ENCODE assay signal across 26 cellular contexts in the genomic region with DNA sequence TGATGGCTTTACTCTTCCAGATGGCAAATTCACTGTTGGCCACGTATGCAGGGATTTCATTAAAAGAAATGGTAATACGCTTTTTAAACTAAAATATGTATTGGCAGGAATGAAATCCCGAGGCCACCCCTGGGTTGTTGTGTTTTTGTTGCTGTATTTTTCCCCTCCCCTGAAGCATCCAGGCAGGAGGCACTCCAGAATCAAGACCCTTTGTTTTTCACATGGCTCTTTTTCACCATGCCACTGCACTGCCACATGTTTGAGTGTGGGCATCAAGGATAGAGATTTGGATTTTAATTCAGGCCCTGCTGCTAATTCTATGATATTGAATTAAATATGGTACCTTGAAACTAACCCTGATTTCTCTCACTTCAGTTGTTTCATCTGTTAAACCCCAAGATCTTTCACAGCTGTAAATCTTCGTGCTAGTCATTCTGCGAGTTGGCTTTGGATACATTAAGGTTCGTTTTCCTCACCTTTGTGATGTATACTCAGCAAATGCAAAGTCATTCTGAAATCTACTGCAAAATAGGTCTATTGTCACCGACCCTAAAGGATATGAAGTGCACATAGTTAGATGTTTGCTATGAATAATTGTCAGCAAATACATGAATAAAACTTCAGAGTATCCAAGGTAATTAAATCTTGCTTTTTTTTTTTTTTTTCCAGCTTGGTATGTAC.
A peak's percentile ranks its signal among the peaks of the same experiment; 100 is the strongest.
DNase-seq lines count a peak whose midpoint lies in the region; ATAC-seq lines count a peak whose summit lies in the region.
"Had no signal": no experiment of that assay in that cellular context is flagged by ENCODE, and none has a peak within 500 bp of the region (broad histone marks: within the 10 kb centered on the region; RNA-seq: fewer than 3 reads in every experiment).

No MANE protein-coding gene starts in this region.

- POLR2A ChIA-PET in activated CD4-positive, alpha-beta T cell treated with anti-CD3 and anti-CD28 coated beads, Interleukin-2, amount 10 ng/mL, durations not matched to agents 7 days and 5 days (lab: Charles Lee): no interaction called here

- H3K4me3 Mint-ChIP-seq in activated CD4-positive, alpha-beta T cell treated with anti-CD3 and anti-CD28 coated beads, Interleukin-2, amount 10 ng/mL, durations not matched to agents 7 days and 5 days: no peak overlapping the region
- H3K4me3 Mint-ChIP-seq: activated CD8-positive, alpha-beta T cell treated with anti-CD3 and anti-CD28 coated beads, Interleukin-2, amount 10 ng/mL, durations not matched to agents 7 days and 5 days; brain; effector memory CD8-positive, alpha-beta T cell; neural crest cell had no signal

- CTCF ChIA-PET in activated CD4-positive, alpha-beta T cell treated with anti-CD3 and anti-CD28 coated beads, Interleukin-2, amount 10 ng/mL, durations not matched to agents 7 days and 5 days (lab: Charles Lee): no interaction called here

- intact Hi-C loops in left cardiac atrium (cut with DNase I): no loop called here

- ATAC-seq in GM18502 (IDR thresholded peaks at IDR 0.05; ENCODE audit: poor library complexity, unreplicated experiment) (peak; percentile 48), GM19463 (IDR thresholded peaks at IDR 0.05; ENCODE audit: unreplicated experiment) (peak; percentile 74), HG02798 (IDR thresholded peaks at IDR 0.05; ENCODE audit: poor library complexity, unreplicated experiment) (peak; percentile 41), HG03196 (IDR thresholded peaks at IDR 0.05; ENCODE audit: unreplicated experiment) (peak; percentile 67), left cardiac atrium (no peak), GM18868 (IDR thresholded peaks at IDR 0.05; ENCODE audit: unreplicated experiment) (no peak), HG03039 (IDR thresholded peaks at IDR 0.05; ENCODE audit: unreplicated experiment) (no peak)
- ATAC-seq: activated CD4-positive, CD25-positive, alpha-beta regulatory T cell treated with anti-CD3 and anti-CD28 coated beads, Interleukin-2, amount 50 U/mL, for 24 hours; activated CD8-positive, alpha-beta T cell treated with anti-CD3 and anti-CD28 coated beads, Interleukin-2, amount 10 ng/mL, durations not matched to agents 7 days and 5 days; effector memory CD8-positive, alpha-beta T cell; esophagus mucosa; left ventricle myocardium superior; upper lobe of right lung had no signal

- H3K27ac Mint-ChIP-seq in activated CD4-positive, alpha-beta T cell treated with anti-CD3 and anti-CD28 coated beads, Interleukin-2, amount 10 ng/mL, durations not matched to agents 7 days and 5 days: no peak overlapping the region
- H3K27ac Mint-ChIP-seq: activated CD8-positive, alpha-beta T cell treated with anti-CD3 and anti-CD28 coated beads, Interleukin-2, amount 10 ng/mL, durations not matched to agents 7 days and 5 days; effector memory CD8-positive, alpha-beta T cell had no signal

- no peaks in the 10 kb centered on the region for H3K4me1 Mint-ChIP-seq in activated CD4-positive, alpha-beta T cell treated with anti-CD3 and anti-CD28 coated beads, Interleukin-2, amount 10 ng/mL, durations not matched to agents 7 days and 5 days
- H3K4me1 Mint-ChIP-seq: neural crest cell had no signal

- DNase-seq in left cardiac atrium: no peak
- DNase-seq in activated CD4-positive, alpha-beta T cell treated with anti-CD3 and anti-CD28 coated beads, Interleukin-2, amount 10 ng/mL, durations not matched to agents 7 days and 5 days: no peak
- DNase-seq: activated CD8-positive, alpha-beta T cell treated with anti-CD3 and anti-CD28 coated beads, Interleukin-2, amount 10 ng/mL, durations not matched to agents 7 days and 5 days; activated gamma-delta T cell treated with Interleukin-2 at 50 U/mL for 16 hours; activated T-cell treated with anti-CD3 and anti-CD28 coated beads, Interleukin-2, amount 50 U/mL, for 1 hour; DMS79; effector memory CD8-positive, alpha-beta T cell; foreskin melanocyte; GM23248; KG1; left ventricle myocardium superior; NCI-H1694; NCI-H226; SHP77 treated with DMSO at 0.1 percent for 48 hours; SW 1271; upper lobe of right lung had no signal

- no peaks in the 10 kb centered on the region for H3K27me3 Mint-ChIP-seq in activated CD4-positive, alpha-beta T cell treated with anti-CD3 and anti-CD28 coated beads, Interleukin-2, amount 10 ng/mL, durations not matched to agents 7 days and 5 days
- H3K27me3 Mint-ChIP-seq: effector memory CD8-positive, alpha-beta T cell had no signal

- no peaks in the 10 kb centered on the region for H3K36me3 Mint-ChIP-seq in activated CD4-positive, alpha-beta T cell treated with anti-CD3 and anti-CD28 coated beads, Interleukin-2, amount 10 ng/mL, durations not matched to agents 7 days and 5 days (ENCODE audit: low read depth)
- H3K36me3 Mint-ChIP-seq: brain had no signal

- no peaks in the 10 kb centered on the region for H3K9me3 Mint-ChIP-seq in activated CD4-positive, alpha-beta T cell treated with anti-CD3 and anti-CD28 coated beads, Interleukin-2, amount 10 ng/mL, durations not matched to agents 7 days and 5 days
- H3K9me3 Mint-ChIP-seq: brain, neural crest cell had no signal

Comparison
In these comparisons a context has a peak if more than half of its experiments do, and no peak if none do; other contexts are left out.
1. ATAC-seq: peak in GM18502 (single experiment), GM19463 (single experiment), HG02798 (single experiment) and HG03196 (single experiment); none in left cardiac atrium (0 of 2), GM18868 (single experiment) and HG03039 (single experiment).